ENCODE assay signal across 9 cellular contexts in the genomic region with DNA sequence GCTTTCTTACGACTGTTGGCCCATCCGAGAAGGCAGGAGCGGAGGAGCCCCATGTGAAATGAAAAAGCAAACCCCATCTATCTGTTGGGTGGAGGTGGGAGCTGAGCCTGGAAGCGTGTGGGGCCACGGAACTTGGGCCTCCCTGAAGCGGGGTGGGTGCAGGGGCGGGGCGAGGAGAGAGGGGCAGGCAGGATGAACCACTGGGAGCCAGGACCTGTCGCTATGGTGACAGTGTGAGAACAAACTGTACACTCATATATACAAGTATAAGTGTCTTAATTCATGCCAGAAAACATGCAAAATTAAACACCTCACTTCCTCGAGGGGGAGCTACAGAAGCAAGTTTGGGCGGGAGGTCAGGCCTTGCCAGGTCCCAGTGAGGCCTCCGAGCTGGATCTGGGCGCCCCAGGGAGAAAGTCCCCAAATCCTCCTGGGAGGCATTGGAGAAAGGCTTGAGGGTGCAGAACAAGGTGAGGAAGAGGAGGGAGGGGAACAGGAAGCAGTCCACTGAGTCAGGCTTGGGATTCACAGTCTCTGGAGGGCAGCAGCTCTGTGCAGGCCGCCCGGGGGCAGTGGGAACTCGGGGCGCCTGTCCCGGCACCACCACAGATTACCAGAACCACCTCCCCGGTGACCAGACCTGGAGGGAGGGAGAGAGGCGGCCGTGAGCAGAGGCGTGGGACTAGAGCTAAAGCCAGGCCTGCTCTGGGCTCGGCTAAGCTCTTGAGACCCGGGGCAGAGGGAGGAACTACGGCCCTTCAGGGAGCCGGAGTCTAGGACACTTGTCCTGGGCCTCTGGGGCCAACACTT. TPM values are rescaled to one million over a fixed set of nuclear protein-coding genes. Genes with fewer than 3 reads are reported as not detected.
DNase-seq lines count a peak whose midpoint lies in the region; ATAC-seq, FAIRE-seq and TF ChIP-seq lines count a peak whose summit lies in the region.
"Had no signal": no experiment of that assay in that cellular context is flagged by ENCODE, and none has a peak within 500 bp of the region (broad histone marks: within the 10 kb centered on the region; RNA-seq: fewer than 3 reads in every experiment).

No MANE protein-coding gene starts in this region.

- no peaks in the 10 kb centered on the region for H4K20me1 ChIP-seq in BLaER1

- no peak overlapping the region for H3K4me3 Mint-ChIP-seq in mesothelial cell of epicardium
- H3K4me3 Mint-ChIP-seq in CD4-positive, alpha-beta T cell, result no peak overlapping the region
- H3K4me3 Mint-ChIP-seq in naive thymus-derived CD8-positive, alpha-beta T cell, result no peak overlapping the region

- H3K4me3 ChIP-seq in BLaER1 (no peak overlapping the region), LNCaP clone FGC (ENCODE audit: low read depth, low read length) (no peak overlapping the region), bronchial epithelial cell (ENCODE audit: low read depth, low read length) (no peak overlapping the region)

- peak; percentile 72 for DNase-seq in LNCaP clone FGC (ENCODE audit: low read depth)
- peak; percentile 66 for DNase-seq in bronchial epithelial cell (ENCODE audit: low read depth)
- no peak for DNase-seq in mesothelial cell of epicardium (ENCODE audit: low spot score in 2 of 2, unreplicated experiment in 2 of 2)
- no peak for DNase-seq in SIG-M5 treated with dmso at 0.1 percent for 504 hours (lab: John Stamatoyannopoulos, UW; ENCODE audit: unreplicated experiment)
- no peak for DNase-seq in CD4-positive, alpha-beta T cell
- DNase-seq in naive thymus-derived CD8-positive, alpha-beta T cell, result no peak

- H3K36me3 ChIP-seq in BLaER1 (no peaks in the 10 kb centered on the region), bronchial epithelial cell (ENCODE audit: control insufficient read depth, insufficient read depth, low read length) (no peaks in the 10 kb centered on the region)

- TF ChIP-seq CTCF in LNCaP clone FGC (IDR thresholded peaks at IDR 0.05; ENCODE audit: control insufficient read depth, extremely low read depth, insufficient read depth), result peak; percentile 28; the same call in 1 of the 2 replicates
- peak; percentile 28 for TF ChIP-seq CTCF in bronchial epithelial cell (IDR thresholded peaks at IDR 0.05; ENCODE audit: insufficient read depth, low read length, severe bottlenecking)
- TF ChIP-seq CTCF in mesothelial cell of epicardium (IDR thresholded peaks at IDR 0.05; ENCODE audit: unreplicated experiment), result no peak
- no peak for TF ChIP-seq CTCF in CD4-positive, alpha-beta T cell (IDR thresholded peaks at IDR 0.05)

- H3K27ac Mint-ChIP-seq in mesothelial cell of epicardium, result peak overlapping the region; percentile 75
- H3K27ac Mint-ChIP-seq in CD4-positive, alpha-beta T cell, result no peak overlapping the region
- no peak overlapping the region for H3K27ac Mint-ChIP-seq in naive thymus-derived CD8-positive, alpha-beta T cell

- POLR2A ChIA-PET in CD4-positive, alpha-beta T cell (lab: Charles Lee), result no interaction called here
- POLR2A ChIA-PET in naive thymus-derived CD8-positive, alpha-beta T cell (lab: Charles Lee), result no interaction called here

- H3K4me2 ChIP-seq in BLaER1, result peak overlapping the region; percentile 88

- intact Hi-C loops in CD4-positive, alpha-beta T cell (cut with DNase I, micrococcal nuclease), result no loop called here

- no peaks in the 10 kb centered on the region for H3K9me3 Mint-ChIP-seq in mesothelial cell of epicardium
- no peaks in the 10 kb centered on the region for H3K9me3 Mint-ChIP-seq in CD4-positive, alpha-beta T cell
- no peaks in the 10 kb centered on the region for H3K9me3 Mint-ChIP-seq in naive thymus-derived CD8-positive, alpha-beta T cell

- no peak overlapping the region for H3K27ac ChIP-seq in BLaER1
- no peak overlapping the region for H3K27ac ChIP-seq in CD4-positive, alpha-beta T cell (ENCODE audit: low read depth, low read length)

- H3K9me3 ChIP-seq in BLaER1, result no peaks in the 10 kb centered on the region
- H3K9me3 ChIP-seq in CD4-positive, alpha-beta T cell (ENCODE audit: control insufficient read depth, low read length), result no peaks in the 10 kb centered on the region

- ATAC-seq in CD4-positive, alpha-beta T cell (ENCODE audit: poor library complexity), result no peak
- no peak for ATAC-seq in HG03095 (IDR thresholded peaks at IDR 0.05; ENCODE audit: unreplicated experiment)
- no peak for ATAC-seq in naive thymus-derived CD8-positive, alpha-beta T cell

- no peak overlapping the region for H3K9ac ChIP-seq in BLaER1

- peaks cover 6% of the 10 kb centered on the region for H3K4me1 Mint-ChIP-seq in mesothelial cell of epicardium
- no peaks in the 10 kb centered on the region for H3K4me1 Mint-ChIP-seq in CD4-positive, alpha-beta T cell (ENCODE audit: low read depth)
- no peaks in the 10 kb centered on the region for H3K4me1 Mint-ChIP-seq in naive thymus-derived CD8-positive, alpha-beta T cell

- FAIRE-seq in bronchial epithelial cell (lab: Jason Lieb, UNC), result no peak
- FAIRE-seq: G401.6 had no signal

- H3K4me1 ChIP-seq in BLaER1, result peaks cover 73% of the 10 kb centered on the region

- no peaks in the 10 kb centered on the region for H3K36me3 Mint-ChIP-seq in mesothelial cell of epicardium
- no peaks in the 10 kb centered on the region for H3K36me3 Mint-ChIP-seq in CD4-positive, alpha-beta T cell (ENCODE audit: low read depth)
- no peaks in the 10 kb centered on the region for H3K36me3 Mint-ChIP-seq in naive thymus-derived CD8-positive, alpha-beta T cell

- CTCF ChIA-PET in CD4-positive, alpha-beta T cell (lab: Charles Lee), result interaction anchor here (1.2 kb wide), 1 partner anchor 165 kb away, joined by 4 read pairs; no protein-coding TSS in a partner anchor

- H3K27me3 ChIP-seq in BLaER1 (no peaks in the 10 kb centered on the region), bronchial epithelial cell (ENCODE audit: control insufficient read depth, insufficient read depth, low read length) (no peaks in the 10 kb centered on the region)
- H3K27me3 ChIP-seq in CD4-positive, alpha-beta T cell (ENCODE audit: control insufficient read depth, insufficient read depth, low read length), result no peaks in the 10 kb centered on the region

- no peaks in the 10 kb centered on the region for H3K27me3 Mint-ChIP-seq in mesothelial cell of epicardium (ENCODE audit: low read depth)
- H3K27me3 Mint-ChIP-seq in CD4-positive, alpha-beta T cell, result no peaks in the 10 kb centered on the region
- H3K27me3 Mint-ChIP-seq in naive thymus-derived CD8-positive, alpha-beta T cell, result peaks cover 0 to 2% (median 0%) of the 10 kb centered on the region in 5 donors

RNA-seq across cellular contexts. Expression of a gene that starts 34.8 kb away (rescaled TPM):
- total RNA-seq in bronchial epithelial cell (not detected in 2 replicates), mesothelial cell of epicardium (14.3 to 17.8 TPM (median 14.6 TPM) in 3 replicates)
- total RNA-seq in CD4-positive, alpha-beta T cell, result not detected
- not detected for total RNA-seq in naive thymus-derived CD8-positive, alpha-beta T cell
- polyA plus RNA-seq in naive thymus-derived CD8-positive, alpha-beta T cell, result not detected

Comparison
In these comparisons a context has a peak if more than half of its experiments do, and no peak if none do; other contexts are left out.
1. DNase-seq: peak in LNCaP clone FGC (single experiment) and bronchial epithelial cell (single experiment); none in mesothelial cell of epicardium (0 of 2), SIG-M5 treated with dmso at 0.1 percent for 504 hours (single experiment), CD4-positive, alpha-beta T cell (0 of 10) and naive thymus-derived CD8-positive, alpha-beta T cell (0 of 10).
2. CTCF ChIP-seq: peak in LNCaP clone FGC (single experiment) and bronchial epithelial cell (single experiment); none in mesothelial cell of epicardium (single experiment) and CD4-positive, alpha-beta T cell (single experiment).
3. RNA of a gene that starts 34.8 kb away (total RNA-seq): 14.3 to 17.8 TPM in mesothelial cell of epicardium; not detected in bronchial epithelial cell, not detected in CD4-positive, alpha-beta T cell and not detected in naive thymus-derived CD8-positive, alpha-beta T cell; every median in the first group is over 10 times any median in the second.